ENCODE assay signal across 8 cellular contexts in the genomic region with DNA sequence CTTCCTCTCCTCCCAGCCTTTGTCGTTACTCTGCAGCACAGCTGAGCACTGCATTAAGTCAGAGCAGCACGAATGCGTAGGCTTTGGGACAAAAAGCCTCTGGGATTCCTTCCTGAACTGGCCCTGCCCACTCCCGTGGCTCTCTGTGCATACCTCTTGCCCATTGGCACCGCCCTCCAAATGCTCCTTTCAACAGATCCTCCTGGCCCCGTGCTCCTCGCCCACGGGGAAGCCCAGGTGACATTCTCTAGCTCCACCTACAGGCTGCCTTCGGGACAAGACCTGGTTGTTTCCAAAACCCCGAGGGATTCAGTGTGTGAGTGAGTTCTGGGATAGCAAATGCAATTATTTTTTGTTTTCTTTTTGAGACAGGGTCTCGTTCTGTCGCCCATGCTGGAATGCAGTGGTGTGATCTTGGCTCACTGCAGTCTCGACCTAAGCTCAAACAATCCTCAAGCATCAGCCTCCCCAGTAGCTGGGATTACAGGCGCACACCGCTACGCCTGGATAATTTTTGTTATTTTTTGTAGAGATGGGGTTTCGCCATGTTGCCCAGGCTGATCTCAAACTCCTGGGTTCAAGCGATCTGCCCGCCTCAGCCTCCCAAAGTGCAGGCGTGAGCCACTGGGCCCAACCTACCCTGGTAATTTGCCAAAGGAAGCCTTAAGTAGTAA. TPM values are rescaled to one million over a fixed set of nuclear protein-coding genes. Genes with fewer than 3 reads are reported as not detected.
DNase-seq lines count a peak whose midpoint lies in the region.

No MANE protein-coding gene starts in this region.

- H3K27ac ChIP-seq in esophagus (ENCODE audit: low read depth in 2 of 2, low read length in 1 of 2) (peak overlapping the region; percentile 32 to 83), muscle layer of duodenum (ENCODE audit: low read length) (no peak overlapping the region)

- H3K27me3 ChIP-seq in esophagus (ENCODE audit: control insufficient read depth in 1 of 2, insufficient read depth in 2 of 2, low read length in 2 of 2): no peaks in the 10 kb centered on the region
- H3K27me3 ChIP-seq in muscle layer of duodenum (ENCODE audit: low read depth, low read length): no peaks in the 10 kb centered on the region

- no peaks in the 10 kb centered on the region for H3K9me3 ChIP-seq in esophagus (ENCODE audit: control insufficient read depth in 2 of 2, insufficient read depth in 1 of 2, low read depth in 1 of 2, low read length in 1 of 2)
- H3K9me3 ChIP-seq in muscle layer of duodenum (ENCODE audit: control insufficient read depth in 1 of 2, low read length in 2 of 2): no peaks in the 10 kb centered on the region

- peak; percentile 67 for DNase-seq in DMS153 (lab: John Stamatoyannopoulos, UW)
- peak; percentile 64 for DNase-seq in HT1080 (ENCODE audit: low read depth)
- peak; percentile 20 for DNase-seq in NOMO-1 treated with dmso at 0.1 percent for 144 hours (lab: John Stamatoyannopoulos, UW; ENCODE audit: unreplicated experiment)
- peak; percentile 64 for DNase-seq in activated T-cell treated with anti-CD3 and anti-CD28 coated beads for 48 hours (ENCODE audit: low read depth)
- peak; percentile 32 to 48 for DNase-seq in stimulated activated CD8-positive, alpha-beta memory T cell treated with anti-CD3 and anti-CD28 coated beads, Interleukin-7, amount 100 ng/mL, for 1 hour (ENCODE audit: low read depth in 2 of 2)
- no peak for DNase-seq in cortex of kidney (lab: John Stamatoyannopoulos, UW)

- H3K4me3 ChIP-seq in esophagus (ENCODE audit: low read depth in 1 of 2, low read length in 2 of 2) (no peak overlapping the region), muscle layer of duodenum (ENCODE audit: low read depth in 1 of 2, low read length in 2 of 2) (peak overlapping the region; percentile 13 to 31)

- 22 to 25% methylated on average over 20 of the region's 20 CpGs for WGBS in esophagus, 2 donors

- H3K4me1 ChIP-seq in esophagus (ENCODE audit: control insufficient read depth in 2 of 2, insufficient read depth in 2 of 2, low read length in 1 of 2): peaks cover 1 to 5% of the 10 kb centered on the region in 2 donors
- peaks cover 5 to 9% of the 10 kb centered on the region in 2 donors for H3K4me1 ChIP-seq in muscle layer of duodenum (ENCODE audit: control insufficient read depth in 1 of 2, insufficient read depth in 2 of 2, low read length in 2 of 2)

- H3K36me3 ChIP-seq in esophagus (ENCODE audit: control insufficient read depth in 2 of 2, insufficient read depth in 2 of 2, low read length in 1 of 2) (peaks cover 0 to 11% of the 10 kb centered on the region in 2 donors), muscle layer of duodenum (ENCODE audit: control insufficient read depth in 1 of 2, insufficient read depth in 2 of 2, low read length in 2 of 2) (peaks cover 25 to 40% of the 10 kb centered on the region in 2 donors)

RNA-seq across cellular contexts. Expression of a gene that starts 17.9 kb away (rescaled TPM):
- total RNA-seq in HT1080 (2014; rRNA removed; shearing (Covaris generic)): not detected in 2 replicates
- polyA plus RNA-seq in HT1080 (2015; cell fraction: cytosol; rRNA removed): not detected in 2 replicates
- not detected in 2 replicates for polyA plus RNA-seq in HT1080 (2015; cell fraction: nucleus; rRNA removed)
- polyA plus RNA-seq in esophagus: under 1 TPM; 0.28 to 0.39 TPM

RNA-seq across cellular contexts. Expression of a gene that starts 31.9 kb away (rescaled TPM):
- not detected in 2 replicates for total RNA-seq in HT1080 (2014; rRNA removed; shearing (Covaris generic))
- not detected in 2 replicates for polyA plus RNA-seq in HT1080 (2015; cell fraction: cytosol; rRNA removed)
- not detected in 2 replicates for polyA plus RNA-seq in HT1080 (2015; cell fraction: nucleus; rRNA removed)
- polyA plus RNA-seq in esophagus: not detected

Comparison
In these comparisons a context has a peak if more than half of its experiments do, and no peak if none do; other contexts are left out.
1. H3K4me3 ChIP-seq: peak in muscle layer of duodenum (2 of 2); none in esophagus (0 of 2).